In genomic region chr7:131238260-131238940, GRCh38 we compare ENCODE assay signal across 9 cellular contexts.
A peak's percentile ranks its signal among the peaks of the same experiment; 100 is the strongest.
DNase-seq lines count a peak whose midpoint lies in the region; ATAC-seq, FAIRE-seq and TF ChIP-seq lines count a peak whose summit lies in the region.
"Had no signal": no experiment of that assay in that cellular context is flagged by ENCODE, and none has a peak within 500 bp of the region (broad histone marks: within the 10 kb centered on the region; RNA-seq: fewer than 3 reads in every experiment).

No MANE protein-coding gene starts in this region.

- FAIRE-seq in RCC 7860 (lab: Jason Lieb, UNC): peak; percentile 94

- H3K9me3 Mint-ChIP-seq in activated T-cell treated with anti-CD3 and anti-CD28 coated beads, Interleukin-2, amount 50 U/mL, for 4 hours: no peaks in the 10 kb centered on the region

- no peaks in the 10 kb centered on the region for H3K36me3 Mint-ChIP-seq in activated T-cell treated with anti-CD3 and anti-CD28 coated beads, Interleukin-2, amount 50 U/mL, for 4 hours (ENCODE audit: insufficient read depth)

- no peaks in the 10 kb centered on the region for H3K4me1 ChIP-seq in thyroid gland

- H3K27ac ChIP-seq in thyroid gland: no peak overlapping the region

- H3K27me3 Mint-ChIP-seq in activated T-cell treated with anti-CD3 and anti-CD28 coated beads, Interleukin-2, amount 50 U/mL, for 4 hours (ENCODE audit: low read depth): no peaks in the 10 kb centered on the region

- H3K4me3 ChIP-seq in epithelial cell of esophagus (ENCODE audit: low read length) (no peak overlapping the region), thyroid gland (replicated peaks in 1 of 3) (no peak overlapping the region)

- peak; percentile 52 for DNase-seq in GM03348 (ENCODE audit: low spot score)
- peak; percentile 97 for DNase-seq in RCC 7860 (ENCODE audit: low spot score)
- DNase-seq in epithelial cell of esophagus (ENCODE audit: low read depth): peak; percentile 50
- no peak for DNase-seq in omental fat pad (ENCODE audit: low spot score)
- DNase-seq in activated T-cell treated with anti-CD3 and anti-CD28 coated beads, Interleukin-2, amount 50 U/mL, for 4 hours: no peak
- no peak for DNase-seq in amniotic stem cell (lab: John Stamatoyannopoulos, UW)
- no peak for DNase-seq in thyroid gland
- DNase-seq: activated gamma-delta T cell treated with Interleukin-2 at 50 U/mL for 16 hours had no signal

- H3K4me1 Mint-ChIP-seq in activated T-cell treated with anti-CD3 and anti-CD28 coated beads, Interleukin-2, amount 50 U/mL, for 4 hours (ENCODE audit: low read depth): peaks cover 42% of the 10 kb centered on the region

- no peak for TF ChIP-seq POLR2A in thyroid gland (IDR thresholded peaks at IDR 0.05)

- H3K4me3 Mint-ChIP-seq in activated T-cell treated with anti-CD3 and anti-CD28 coated beads, Interleukin-2, amount 50 U/mL, for 4 hours: no peak overlapping the region

- TF ChIP-seq CTCF in epithelial cell of esophagus (IDR thresholded peaks at IDR 0.05; ENCODE audit: insufficient read depth, low read depth, low read length, missing control alignments) (no peak), omental fat pad (IDR thresholded peaks at IDR 0.05) (no peak), thyroid gland (IDR thresholded peaks at IDR 0.05) (no peak)

- peak; percentile 49 for ATAC-seq in omental fat pad (ENCODE audit: low FRiP score)
- no peak for ATAC-seq in activated T-cell treated with anti-CD3 and anti-CD28 coated beads, Interleukin-2, amount 50 U/mL, for 4 hours
- no peak for ATAC-seq in HG03520 (IDR thresholded peaks at IDR 0.05; ENCODE audit: unreplicated experiment)

- H3K27me3 ChIP-seq in thyroid gland: no peaks in the 10 kb centered on the region

- intact Hi-C loops in thyroid gland (cut with DNase I): no loop called here

- no peaks in the 10 kb centered on the region for H3K36me3 ChIP-seq in thyroid gland

- no peaks in the 10 kb centered on the region for H3K9me3 ChIP-seq in thyroid gland

- 76 to 88% methylated on average over 2 of the region's 2 CpGs for WGBS in thyroid gland, 2 donors

Comparison
In these comparisons a context has a peak if more than half of its experiments do, and no peak if none do; other contexts are left out.
1. DNase-seq: peak in GM03348 (single experiment), RCC 7860 (single experiment) and epithelial cell of esophagus (single experiment); none in omental fat pad (single experiment), activated T-cell treated with anti-CD3 and anti-CD28 coated beads, Interleukin-2, amount 50 U/mL, for 4 hours (single experiment), amniotic stem cell (single experiment) and thyroid gland (0 of 2).